8 cellular contexts compared by ENCODE assay signal in genomic region chr17:7014261-7014994, GRCh38. TPM values are rescaled to one million over a fixed set of nuclear protein-coding genes. Genes with fewer than 3 reads are reported as not detected.
DNase-seq lines count a peak whose midpoint lies in the region; ATAC-seq and TF ChIP-seq lines count a peak whose summit lies in the region.

No MANE protein-coding gene starts in this region.

- H3K36me3 Mint-ChIP-seq in Caco-2 (ENCODE audit: insufficient read depth, unreplicated experiment): peaks cover 19% of the 10 kb centered on the region
- peaks cover 67% of the 10 kb centered on the region for H3K36me3 Mint-ChIP-seq in effector memory CD8-positive, alpha-beta T cell (ENCODE audit: insufficient read depth)

- peak; percentile 38 to 40 for TF ChIP-seq CTCF in Caco-2 (IDR thresholded peaks at IDR 0.05; ENCODE audit: insufficient read depth in 1 of 2, low read depth in 1 of 2, low read length in 1 of 2, severe bottlenecking in 1 of 2, unreplicated experiment in 1 of 2)

- POLR2A ChIA-PET in Caco-2 (lab: Charles Lee): interaction anchor here (1.0 kb wide), 1 partner anchor 21 kb away, joined by 4 read pairs; the partner anchor contains the start of gene SLC16A13

- DNase-seq in Caco-2 (peak; percentile 90 to 92), HS-27A (ENCODE audit: low read depth) (peak; percentile 46), NK-92 (lab: John Stamatoyannopoulos, UW; ENCODE audit: unreplicated experiment) (peak; percentile 79), mesenteric fat pad (ENCODE audit: low spot score) (peak; percentile 99)
- peak; percentile 95 to 96 for DNase-seq in activated CD8-positive, alpha-beta memory T cell treated with anti-CD3 and anti-CD28 coated beads for 4 hours (ENCODE audit: low read depth in 2 of 2)
- DNase-seq in effector memory CD8-positive, alpha-beta T cell: peak; percentile 95 to 96 (median 96)
- peak; percentile 89 for DNase-seq in stimulated activated CD8-positive, alpha-beta memory T cell treated with anti-CD3 and anti-CD28 coated beads, Interleukin-15, amount 100 ng/mL, for 1 hour (ENCODE audit: low read depth)

- peak overlapping the region; percentile 86 for H3K4me3 Mint-ChIP-seq in Caco-2 (ENCODE audit: unreplicated experiment)
- H3K4me3 Mint-ChIP-seq in effector memory CD8-positive, alpha-beta T cell: peak overlapping the region; percentile 86 to 97

- CTCF ChIA-PET in Caco-2 (lab: Charles Lee): no interaction called here

- no peaks in the 10 kb centered on the region for H3K9me3 Mint-ChIP-seq in Caco-2 (ENCODE audit: unreplicated experiment)
- H3K9me3 Mint-ChIP-seq in effector memory CD8-positive, alpha-beta T cell: no peaks in the 10 kb centered on the region

- H3K27me3 Mint-ChIP-seq in Caco-2 (ENCODE audit: insufficient read depth, unreplicated experiment): no peaks in the 10 kb centered on the region
- H3K27me3 Mint-ChIP-seq in effector memory CD8-positive, alpha-beta T cell: no peaks in the 10 kb centered on the region

- intact Hi-C loops in Caco-2 (cut with micrococcal nuclease; ENCODE audit: unreplicated experiment): no loop called here

- peaks cover 1% of the 10 kb centered on the region; the same call in 1 of the 2 replicates for H3K36me3 ChIP-seq in Caco-2 (ENCODE audit: control insufficient read depth, insufficient read depth, low read length)

- no TSS peak for BruUV-seq in Caco-2 (replicated peaks; lab: Mats Ljungman, UMichigan)

- H3K9me3 ChIP-seq in Caco-2: no peaks in the 10 kb centered on the region

- ATAC-seq in GM19468 (IDR thresholded peaks at IDR 0.05; ENCODE audit: extremely low read depth, unreplicated experiment): peak; percentile 59
- peak; percentile 78 for ATAC-seq in effector memory CD8-positive, alpha-beta T cell (replicated peaks)

- H3K4me1 ChIP-seq in Caco-2: no peaks in the 10 kb centered on the region

- H3K4me1 Mint-ChIP-seq in Caco-2 (ENCODE audit: low read depth, unreplicated experiment): no peaks in the 10 kb centered on the region
- peaks cover 61 to 73% of the 10 kb centered on the region in 2 donors for H3K4me1 Mint-ChIP-seq in effector memory CD8-positive, alpha-beta T cell (ENCODE audit: low read depth in 2 of 2)

- peak overlapping the region; percentile 88 for H3K27ac Mint-ChIP-seq in Caco-2 (ENCODE audit: unreplicated experiment)
- H3K27ac Mint-ChIP-seq in effector memory CD8-positive, alpha-beta T cell: peak overlapping the region; percentile 97 to 100

- H3K4me3 ChIP-seq in Caco-2 (ENCODE audit: low read depth, low read length): peak overlapping the region; percentile 86

- no peaks in the 10 kb centered on the region for H3K27me3 ChIP-seq in Caco-2 (replicated peaks; ENCODE audit: control insufficient read depth, insufficient read depth, low read length)

RNA-seq across cellular contexts. Expression of gene RNASEK, which starts 2.0 kb away (rescaled TPM):
- 61.9 and 63.0 TPM in 2 replicates for total RNA-seq in Caco-2 (2022)
- 243 TPM for total RNA-seq in mesenteric fat pad

RNA-seq across cellular contexts. Expression of gene BCL6B, which starts 8.4 kb away (rescaled TPM):
- not detected in 2 replicates for total RNA-seq in Caco-2 (2022)
- total RNA-seq in mesenteric fat pad: 32.2 TPM

RNA-seq across cellular contexts. Expression of gene ALOX12, which starts 18.6 kb away (rescaled TPM):
- not detected in 2 replicates for total RNA-seq in Caco-2 (2022)
- 0.16 TPM for total RNA-seq in mesenteric fat pad

RNA-seq across cellular contexts. Expression of gene SLC16A13, which starts 21.4 kb away (rescaled TPM):
- total RNA-seq in Caco-2 (2022) (7.1 and 8.7 TPM in 2 replicates), mesenteric fat pad (2.9 TPM)

RNA-seq across cellular contexts. Expression of gene SLC16A11, which starts 29.5 kb away (rescaled TPM):
- 0.35 and 0.43 TPM in 2 replicates for total RNA-seq in Caco-2 (2022)
- total RNA-seq in mesenteric fat pad: 0.84 TPM

Comparison
In these comparisons a context has a peak if more than half of its experiments do, and no peak if none do; other contexts are left out.
1. Peak in every context shown above with its lines: DNase-seq, ATAC-seq and H3K4me3 ChIP-seq.
2. DNase-seq: peak in every context shown above with its lines; median percentile 99 in mesenteric fat pad; 96 in effector memory CD8-positive, alpha-beta T cell; 96 in activated CD8-positive, alpha-beta memory T cell treated with anti-CD3 and anti-CD28 coated beads for 4 hours; 91 in Caco-2; 89 in stimulated activated CD8-positive, alpha-beta memory T cell treated with anti-CD3 and anti-CD28 coated beads, Interleukin-15, amount 100 ng/mL, for 1 hour; 79 in NK-92; 46 in HS-27A.
3. RNA of gene BCL6B, which starts 8.4 kb away (total RNA-seq): 32.2 TPM in mesenteric fat pad (single experiment); not detected in Caco-2; every median in the first group is over 10 times any median in the second.